1 cellular context compared by ENCODE assay signal in the genomic region with DNA sequence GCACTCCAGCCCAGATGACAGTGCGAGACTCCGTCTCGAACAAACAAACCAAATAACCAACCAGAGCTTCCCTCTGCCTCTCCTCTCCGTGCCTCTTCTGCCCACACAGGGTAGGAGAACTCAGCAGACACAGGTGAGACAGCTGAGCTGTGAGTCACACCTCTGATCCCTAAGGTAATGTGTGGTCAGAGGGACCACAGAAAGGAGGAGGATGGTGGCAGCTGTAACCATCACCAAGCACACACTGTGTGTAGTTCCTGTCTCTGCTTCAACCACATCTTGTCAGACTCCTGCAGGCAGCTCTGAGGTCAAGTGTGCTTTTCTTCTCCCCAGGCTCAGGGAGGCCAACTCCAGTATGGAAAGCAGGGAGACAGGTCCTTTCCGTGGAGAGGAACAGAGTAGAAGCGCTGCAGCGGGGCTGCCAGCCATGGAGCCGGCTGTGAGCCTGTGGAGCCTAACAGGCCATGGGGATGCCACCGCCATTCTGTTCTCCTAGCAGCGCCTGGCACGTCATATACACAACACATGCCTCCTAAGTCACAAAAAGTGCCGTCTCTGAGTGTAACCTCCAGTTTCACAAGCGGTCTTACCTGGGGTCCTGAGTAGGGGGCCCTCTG.
TF ChIP-seq lines count a peak whose summit lies in the region.

No MANE protein-coding gene starts in this region.

TF ChIP-seq in WTC11, 78 proteins besides CTCF, POLR2A, EP300 and RAD21:
- TF ChIP-seq IRF2 (CRISPR knock-in tag; IDR thresholded peaks at IDR 0.05; ENCODE audit: borderline replicate concordance, low read depth) = no peak
- no peak for TF ChIP-seq PRRX2 (CRISPR knock-in tag; IDR thresholded peaks at IDR 0.05)
- TF ChIP-seq, protein P1, sequence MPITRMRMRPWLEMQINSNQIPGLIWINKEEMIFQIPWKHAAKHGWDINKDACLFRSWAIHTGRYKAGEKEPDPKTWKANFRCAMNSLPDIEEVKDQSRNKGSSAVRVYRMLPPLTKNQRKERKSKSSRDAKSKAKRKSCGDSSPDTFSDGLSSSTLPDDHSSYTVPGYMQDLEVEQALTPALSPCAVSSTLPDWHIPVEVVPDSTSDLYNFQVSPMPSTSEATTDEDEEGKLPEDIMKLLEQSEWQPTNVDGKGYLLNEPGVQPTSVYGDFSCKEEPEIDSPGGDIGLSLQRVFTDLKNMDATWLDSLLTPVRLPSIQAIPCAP (CRISPR knock-in tag; IDR thresholded peaks at IDR 0.05) = no peak
- TF ChIP-seq OVOL2 (CRISPR knock-in tag; IDR thresholded peaks at IDR 0.05; ENCODE audit: borderline replicate concordance) = no peak
- TF ChIP-seq, protein P2, sequence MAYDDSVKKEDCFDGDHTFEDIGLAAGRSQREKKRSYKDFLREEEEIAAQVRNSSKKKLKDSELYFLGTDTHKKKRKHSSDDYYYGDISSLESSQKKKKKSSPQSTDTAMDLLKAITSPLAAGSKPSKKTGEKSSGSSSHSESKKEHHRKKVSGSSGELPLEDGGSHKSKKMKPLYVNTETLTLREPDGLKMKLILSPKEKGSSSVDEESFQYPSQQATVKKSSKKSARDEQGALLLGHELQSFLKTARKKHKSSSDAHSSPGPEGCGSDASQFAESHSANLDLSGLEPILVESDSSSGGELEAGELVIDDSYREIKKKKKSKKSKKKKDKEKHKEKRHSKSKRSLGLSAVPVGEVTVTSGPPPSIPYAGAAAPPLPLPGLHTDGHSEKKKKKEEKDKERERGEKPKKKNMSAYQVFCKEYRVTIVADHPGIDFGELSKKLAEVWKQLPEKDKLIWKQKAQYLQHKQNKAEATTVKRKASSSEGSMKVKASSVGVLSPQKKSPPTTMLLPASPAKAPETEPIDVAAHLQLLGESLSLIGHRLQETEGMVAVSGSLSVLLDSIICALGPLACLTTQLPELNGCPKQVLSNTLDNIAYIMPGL (CRISPR knock-in tag; IDR thresholded peaks at IDR 0.05) = no peak
- no peak for TF ChIP-seq CREB1 (CRISPR knock-in tag; IDR thresholded peaks at IDR 0.05)
- TF ChIP-seq, protein P3, sequence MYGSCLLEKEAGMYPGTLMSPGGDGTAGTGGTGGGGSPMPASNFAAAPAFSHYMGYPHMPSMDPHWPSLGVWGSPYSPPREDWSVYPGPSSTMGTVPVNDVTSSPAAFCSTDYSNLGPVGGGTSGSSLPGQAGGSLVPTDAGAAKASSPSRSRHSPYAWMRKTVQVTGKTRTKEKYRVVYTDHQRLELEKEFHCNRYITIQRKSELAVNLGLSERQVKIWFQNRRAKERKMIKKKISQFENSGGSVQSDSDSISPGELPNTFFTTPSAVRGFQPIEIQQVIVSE (CRISPR knock-in tag; IDR thresholded peaks at IDR 0.05; ENCODE audit: borderline replicate concordance) = no peak
- TF ChIP-seq NFATC4 (CRISPR knock-in tag; IDR thresholded peaks at IDR 0.05) = no peak
- TF ChIP-seq NR1H2 (CRISPR knock-in tag; IDR thresholded peaks at IDR 0.05) = no peak
- TF ChIP-seq, protein P4, sequence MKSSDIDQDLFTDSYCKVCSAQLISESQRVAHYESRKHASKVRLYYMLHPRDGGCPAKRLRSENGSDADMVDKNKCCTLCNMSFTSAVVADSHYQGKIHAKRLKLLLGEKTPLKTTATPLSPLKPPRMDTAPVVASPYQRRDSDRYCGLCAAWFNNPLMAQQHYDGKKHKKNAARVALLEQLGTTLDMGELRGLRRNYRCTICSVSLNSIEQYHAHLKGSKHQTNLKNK (CRISPR knock-in tag; IDR thresholded peaks at IDR 0.05) = no peak
- no peak for TF ChIP-seq FOXJ3 (CRISPR knock-in tag; IDR thresholded peaks at IDR 0.05; ENCODE audit: borderline replicate concordance)
- TF ChIP-seq ESRRA (CRISPR knock-in tag; IDR thresholded peaks at IDR 0.05; ENCODE audit: borderline replicate concordance) = no peak
- no peak for TF ChIP-seq GABPB1 (CRISPR knock-in tag; IDR thresholded peaks at IDR 0.05)
- no peak for TF ChIP-seq HMGA2 (CRISPR knock-in tag; IDR thresholded peaks at IDR 0.05)
- TF ChIP-seq, protein P5, sequence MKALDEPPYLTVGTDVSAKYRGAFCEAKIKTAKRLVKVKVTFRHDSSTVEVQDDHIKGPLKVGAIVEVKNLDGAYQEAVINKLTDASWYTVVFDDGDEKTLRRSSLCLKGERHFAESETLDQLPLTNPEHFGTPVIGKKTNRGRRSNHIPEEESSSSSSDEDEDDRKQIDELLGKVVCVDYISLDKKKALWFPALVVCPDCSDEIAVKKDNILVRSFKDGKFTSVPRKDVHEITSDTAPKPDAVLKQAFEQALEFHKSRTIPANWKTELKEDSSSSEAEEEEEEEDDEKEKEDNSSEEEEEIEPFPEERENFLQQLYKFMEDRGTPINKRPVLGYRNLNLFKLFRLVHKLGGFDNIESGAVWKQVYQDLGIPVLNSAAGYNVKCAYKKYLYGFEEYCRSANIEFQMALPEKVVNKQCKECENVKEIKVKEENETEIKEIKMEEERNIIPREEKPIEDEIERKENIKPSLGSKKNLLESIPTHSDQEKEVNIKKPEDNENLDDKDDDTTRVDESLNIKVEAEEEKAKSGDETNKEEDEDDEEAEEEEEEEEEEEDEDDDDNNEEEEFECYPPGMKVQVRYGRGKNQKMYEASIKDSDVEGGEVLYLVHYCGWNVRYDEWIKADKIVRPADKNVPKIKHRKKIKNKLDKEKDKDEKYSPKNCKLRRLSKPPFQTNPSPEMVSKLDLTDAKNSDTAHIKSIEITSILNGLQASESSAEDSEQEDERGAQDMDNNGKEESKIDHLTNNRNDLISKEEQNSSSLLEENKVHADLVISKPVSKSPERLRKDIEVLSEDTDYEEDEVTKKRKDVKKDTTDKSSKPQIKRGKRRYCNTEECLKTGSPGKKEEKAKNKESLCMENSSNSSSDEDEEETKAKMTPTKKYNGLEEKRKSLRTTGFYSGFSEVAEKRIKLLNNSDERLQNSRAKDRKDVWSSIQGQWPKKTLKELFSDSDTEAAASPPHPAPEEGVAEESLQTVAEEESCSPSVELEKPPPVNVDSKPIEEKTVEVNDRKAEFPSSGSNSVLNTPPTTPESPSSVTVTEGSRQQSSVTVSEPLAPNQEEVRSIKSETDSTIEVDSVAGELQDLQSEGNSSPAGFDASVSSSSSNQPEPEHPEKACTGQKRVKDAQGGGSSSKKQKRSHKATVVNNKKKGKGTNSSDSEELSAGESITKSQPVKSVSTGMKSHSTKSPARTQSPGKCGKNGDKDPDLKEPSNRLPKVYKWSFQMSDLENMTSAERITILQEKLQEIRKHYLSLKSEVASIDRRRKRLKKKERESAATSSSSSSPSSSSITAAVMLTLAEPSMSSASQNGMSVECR (CRISPR knock-in tag; IDR thresholded peaks at IDR 0.05; ENCODE audit: borderline replicate concordance) = no peak
- no peak for TF ChIP-seq ELF4 (CRISPR knock-in tag; IDR thresholded peaks at IDR 0.05; ENCODE audit: low read depth)
- no peak for TF ChIP-seq SMAD4 (CRISPR knock-in tag; IDR thresholded peaks at IDR 0.05)
- TF ChIP-seq, protein P6, sequence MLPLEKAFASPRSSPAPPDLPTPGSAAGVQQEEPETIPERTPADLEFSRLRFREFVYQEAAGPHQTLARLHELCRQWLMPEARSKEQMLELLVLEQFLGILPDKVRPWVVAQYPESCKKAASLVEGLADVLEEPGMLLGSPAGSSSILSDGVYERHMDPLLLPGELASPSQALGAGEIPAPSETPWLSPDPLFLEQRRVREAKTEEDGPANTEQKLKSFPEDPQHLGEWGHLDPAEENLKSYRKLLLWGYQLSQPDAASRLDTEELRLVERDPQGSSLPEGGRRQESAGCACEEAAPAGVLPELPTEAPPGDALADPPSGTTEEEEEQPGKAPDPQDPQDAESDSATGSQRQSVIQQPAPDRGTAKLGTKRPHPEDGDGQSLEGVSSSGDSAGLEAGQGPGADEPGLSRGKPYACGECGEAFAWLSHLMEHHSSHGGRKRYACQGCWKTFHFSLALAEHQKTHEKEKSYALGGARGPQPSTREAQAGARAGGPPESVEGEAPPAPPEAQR (CRISPR knock-in tag; IDR thresholded peaks at IDR 0.05) = no peak
- no peak for TF ChIP-seq TP53 (CRISPR knock-in tag; IDR thresholded peaks at IDR 0.05)
- TF ChIP-seq ZNF232 (CRISPR knock-in tag; IDR thresholded peaks at IDR 0.05) = no peak
